21 cellular contexts compared by ENCODE assay signal in the genomic region with DNA sequence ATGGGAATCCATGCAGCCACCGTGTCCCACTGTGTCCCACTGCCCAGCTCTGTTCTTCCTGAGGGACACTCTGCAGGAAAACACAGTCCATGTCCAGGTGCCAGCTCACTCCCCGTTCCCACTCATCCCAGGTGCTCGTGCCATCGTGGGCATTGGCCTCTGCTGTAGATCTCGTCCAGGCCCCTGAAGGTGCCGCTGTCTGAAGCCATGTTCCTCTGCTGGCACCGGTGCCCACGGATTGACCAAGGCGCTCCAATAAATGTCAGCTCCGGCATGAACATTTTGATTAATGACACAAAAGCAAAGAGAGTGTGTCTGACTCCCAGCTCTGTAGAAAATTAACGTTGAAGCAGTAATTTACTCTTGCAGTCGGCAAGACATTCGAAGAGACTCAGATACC.
"Had no signal": no experiment of that assay in that cellular context is flagged by ENCODE, and none has a peak within 500 bp of the region (broad histone marks: within the 10 kb centered on the region; RNA-seq: fewer than 3 reads in every experiment).

No MANE protein-coding gene starts in this region.

- H3K36me3 ChIP-seq: brain microvascular endothelial cell, heart right ventricle, lower lobe of right lung, thyroid gland, upper lobe of right lung, WERI-Rb-1 had no signal

- H3K27me3 ChIP-seq: brain microvascular endothelial cell, thyroid gland, upper lobe of right lung had no signal

- DNase-seq: activated CD4-positive, alpha-beta T cell treated with anti-CD3 and anti-CD28 coated beads, Interleukin-2, amount 50 U/mL, for 48 hours; activated CD8-positive, alpha-beta memory T cell treated with anti-CD3 and anti-CD28 coated beads, Interleukin-2, amount 50 U/mL, for 48 hours; activated naive CD4-positive, alpha-beta T cell treated with anti-CD3 and anti-CD28 coated beads, Interleukin-2, amount 10 ng/mL, durations not matched to agents 7 days and 5 days; activated T-cell treated with anti-CD3 and anti-CD28 coated beads, Interleukin-2, amount 50 U/mL, for 4 hours; brain microvascular endothelial cell; caudate nucleus; effector CD4-positive, alpha-beta T cell; erythroblast; foreskin fibroblast; heart right ventricle; lower lobe of right lung; mesendoderm; naive thymus-derived CD4-positive, alpha-beta T cell; retina; stimulated activated CD4-positive, alpha-beta T cell treated with anti-CD3 and anti-CD28 coated beads, Interleukin-12 subunit alpha, Interleukin-12 subunit beta, amount 100 ng/mL, for 4 hours; substantia nigra; thyroid gland; upper lobe of right lung; WERI-Rb-1 had no signal

- ATAC-seq: activated T-cell treated with anti-CD3 and anti-CD28 coated beads, Interleukin-2, amount 50 U/mL, for 4 hours; heart right ventricle; left lobe of liver; lower lobe of right lung; naive thymus-derived CD4-positive, alpha-beta T cell; upper lobe of right lung had no signal

- H3K27ac ChIP-seq: brain microvascular endothelial cell, heart right ventricle, lower lobe of right lung, thyroid gland, upper lobe of right lung, WERI-Rb-1 had no signal

- H3K4me3 ChIP-seq: heart right ventricle, lower lobe of right lung, thyroid gland, upper lobe of right lung had no signal

- H3K4me1 ChIP-seq: heart right ventricle, lower lobe of right lung, upper lobe of right lung had no signal

- FAIRE-seq: keratinocyte had no signal

- H3K9me3 ChIP-seq: heart right ventricle, lower lobe of right lung, thyroid gland, upper lobe of right lung had no signal
